In genomic region chr19:41927810-41928192, GRCh38 we compare ENCODE assay signal across 1 cellular context.
TF ChIP-seq lines count a peak whose summit lies in the region.

No MANE protein-coding gene starts in this region.

TF ChIP-seq in SK-N-SH treated with all-trans-retinoic acid at 6 μM for 48 hours, 23 proteins besides CTCF, POLR2A, EP300 and RAD21 (continued from another document):
- TF ChIP-seq POU6F1 (CRISPR knock-in tag; IDR thresholded peaks at IDR 0.05; ENCODE audit: borderline replicate concordance, low read depth) = no peak
TF ChIP-seq in SK-N-SH treated with all-trans-retinoic acid at 6 μM for 48 hours: peak in this region for 0.
